Comparison of ENCODE assay signal across 1 cellular context in the genomic region with DNA sequence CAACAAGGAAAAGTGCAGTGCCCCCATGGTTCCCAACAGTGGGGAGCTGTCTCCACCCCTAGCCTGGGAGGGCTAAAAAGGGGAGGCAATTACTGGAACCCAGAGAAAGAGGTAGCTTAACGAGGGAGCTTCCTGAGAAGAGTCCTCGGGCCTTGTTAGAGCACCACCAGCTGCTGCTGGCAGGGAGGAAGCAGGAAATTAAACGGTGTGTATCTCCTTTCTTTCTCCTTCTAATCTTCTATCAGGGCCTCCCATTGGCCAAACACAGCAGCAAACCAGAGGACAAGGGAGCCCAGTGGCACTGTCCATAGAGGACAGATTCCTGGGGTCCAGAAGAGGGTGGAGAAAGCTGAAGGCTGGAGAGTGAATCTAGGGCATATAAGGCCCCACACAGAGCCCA.
TF ChIP-seq lines count a peak whose summit lies in the region.

No MANE protein-coding gene starts in this region.

TF ChIP-seq in GM23338, 12 proteins besides CTCF, POLR2A, EP300 and RAD21 (continued from another document):
- TF ChIP-seq, protein P1, sequence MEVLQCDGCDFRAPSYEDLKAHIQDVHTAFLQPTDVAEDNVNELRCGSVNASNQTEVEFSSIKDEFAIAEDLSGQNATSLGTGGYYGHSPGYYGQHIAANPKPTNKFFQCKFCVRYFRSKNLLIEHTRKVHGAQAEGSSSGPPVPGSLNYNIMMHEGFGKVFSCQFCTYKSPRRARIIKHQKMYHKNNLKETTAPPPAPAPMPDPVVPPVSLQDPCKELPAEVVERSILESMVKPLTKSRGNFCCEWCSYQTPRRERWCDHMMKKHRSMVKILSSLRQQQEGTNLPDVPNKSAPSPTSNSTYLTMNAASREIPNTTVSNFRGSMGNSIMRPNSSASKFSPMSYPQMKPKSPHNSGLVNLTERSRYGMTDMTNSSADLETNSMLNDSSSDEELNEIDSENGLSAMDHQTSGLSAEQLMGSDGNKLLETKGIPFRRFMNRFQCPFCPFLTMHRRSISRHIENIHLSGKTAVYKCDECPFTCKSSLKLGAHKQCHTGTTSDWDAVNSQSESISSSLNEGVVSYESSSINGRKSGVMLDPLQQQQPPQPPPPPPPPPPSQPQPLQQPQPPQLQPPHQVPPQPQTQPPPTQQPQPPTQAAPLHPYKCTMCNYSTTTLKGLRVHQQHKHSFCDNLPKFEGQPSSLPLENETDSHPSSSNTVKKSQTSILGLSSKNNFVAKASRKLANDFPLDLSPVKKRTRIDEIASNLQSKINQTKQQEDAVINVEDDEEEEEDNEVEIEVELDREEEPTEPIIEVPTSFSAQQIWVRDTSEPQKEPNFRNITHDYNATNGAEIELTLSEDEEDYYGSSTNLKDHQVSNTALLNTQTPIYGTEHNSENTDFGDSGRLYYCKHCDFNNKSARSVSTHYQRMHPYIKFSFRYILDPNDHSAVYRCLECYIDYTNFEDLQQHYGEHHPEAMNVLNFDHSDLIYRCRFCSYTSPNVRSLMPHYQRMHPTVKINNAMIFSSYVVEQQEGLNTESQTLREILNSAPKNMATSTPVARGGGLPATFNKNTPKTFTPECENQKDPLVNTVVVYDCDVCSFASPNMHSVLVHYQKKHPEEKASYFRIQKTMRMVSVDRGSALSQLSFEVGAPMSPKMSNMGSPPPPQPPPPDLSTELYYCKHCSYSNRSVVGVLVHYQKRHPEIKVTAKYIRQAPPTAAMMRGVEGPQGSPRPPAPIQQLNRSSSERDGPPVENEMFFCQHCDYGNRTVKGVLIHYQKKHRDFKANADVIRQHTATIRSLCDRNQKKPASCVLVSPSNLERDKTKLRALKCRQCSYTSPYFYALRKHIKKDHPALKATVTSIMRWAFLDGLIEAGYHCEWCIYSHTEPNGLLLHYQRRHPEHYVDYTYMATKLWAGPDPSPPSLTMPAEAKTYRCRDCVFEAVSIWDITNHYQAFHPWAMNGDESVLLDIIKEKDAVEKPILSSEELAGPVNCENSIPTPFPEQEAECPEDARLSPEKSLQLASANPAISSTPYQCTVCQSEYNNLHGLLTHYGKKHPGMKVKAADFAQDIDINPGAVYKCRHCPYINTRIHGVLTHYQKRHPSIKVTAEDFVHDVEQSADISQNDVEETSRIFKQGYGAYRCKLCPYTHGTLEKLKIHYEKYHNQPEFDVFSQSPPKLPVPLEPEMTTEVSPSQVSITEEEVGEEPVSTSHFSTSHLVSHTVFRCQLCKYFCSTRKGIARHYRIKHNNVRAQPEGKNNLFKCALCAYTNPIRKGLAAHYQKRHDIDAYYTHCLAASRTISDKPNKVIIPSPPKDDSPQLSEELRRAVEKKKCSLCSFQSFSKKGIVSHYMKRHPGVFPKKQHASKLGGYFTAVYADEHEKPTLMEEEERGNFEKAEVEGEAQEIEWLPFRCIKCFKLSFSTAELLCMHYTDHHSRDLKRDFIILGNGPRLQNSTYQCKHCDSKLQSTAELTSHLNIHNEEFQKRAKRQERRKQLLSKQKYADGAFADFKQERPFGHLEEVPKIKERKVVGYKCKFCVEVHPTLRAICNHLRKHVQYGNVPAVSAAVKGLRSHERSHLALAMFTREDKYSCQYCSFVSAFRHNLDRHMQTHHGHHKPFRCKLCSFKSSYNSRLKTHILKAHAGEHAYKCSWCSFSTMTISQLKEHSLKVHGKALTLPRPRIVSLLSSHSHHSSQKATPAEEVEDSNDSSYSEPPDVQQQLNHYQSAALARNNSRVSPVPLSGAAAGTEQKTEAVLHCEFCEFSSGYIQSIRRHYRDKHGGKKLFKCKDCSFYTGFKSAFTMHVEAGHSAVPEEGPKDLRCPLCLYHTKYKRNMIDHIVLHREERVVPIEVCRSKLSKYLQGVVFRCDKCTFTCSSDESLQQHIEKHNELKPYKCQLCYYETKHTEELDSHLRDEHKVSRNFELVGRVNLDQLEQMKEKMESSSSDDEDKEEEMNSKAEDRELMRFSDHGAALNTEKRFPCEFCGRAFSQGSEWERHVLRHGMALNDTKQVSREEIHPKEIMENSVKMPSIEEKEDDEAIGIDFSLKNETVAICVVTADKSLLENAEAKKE (CRISPR knock-in tag; IDR thresholded peaks at IDR 0.05): no peak
- TF ChIP-seq STAT1 (IDR thresholded peaks at IDR 0.05; ENCODE audit: unreplicated experiment): no peak
- no peak for TF ChIP-seq NANOG (IDR thresholded peaks at IDR 0.05; ENCODE audit: borderline replicate concordance)
- TF ChIP-seq JUNB (IDR thresholded peaks at IDR 0.05; ENCODE audit: unreplicated experiment): no peak
- TF ChIP-seq EZH2 (IDR thresholded peaks at IDR 0.05; ENCODE audit: low read depth, unreplicated experiment): no peak
- TF ChIP-seq, protein P2, sequence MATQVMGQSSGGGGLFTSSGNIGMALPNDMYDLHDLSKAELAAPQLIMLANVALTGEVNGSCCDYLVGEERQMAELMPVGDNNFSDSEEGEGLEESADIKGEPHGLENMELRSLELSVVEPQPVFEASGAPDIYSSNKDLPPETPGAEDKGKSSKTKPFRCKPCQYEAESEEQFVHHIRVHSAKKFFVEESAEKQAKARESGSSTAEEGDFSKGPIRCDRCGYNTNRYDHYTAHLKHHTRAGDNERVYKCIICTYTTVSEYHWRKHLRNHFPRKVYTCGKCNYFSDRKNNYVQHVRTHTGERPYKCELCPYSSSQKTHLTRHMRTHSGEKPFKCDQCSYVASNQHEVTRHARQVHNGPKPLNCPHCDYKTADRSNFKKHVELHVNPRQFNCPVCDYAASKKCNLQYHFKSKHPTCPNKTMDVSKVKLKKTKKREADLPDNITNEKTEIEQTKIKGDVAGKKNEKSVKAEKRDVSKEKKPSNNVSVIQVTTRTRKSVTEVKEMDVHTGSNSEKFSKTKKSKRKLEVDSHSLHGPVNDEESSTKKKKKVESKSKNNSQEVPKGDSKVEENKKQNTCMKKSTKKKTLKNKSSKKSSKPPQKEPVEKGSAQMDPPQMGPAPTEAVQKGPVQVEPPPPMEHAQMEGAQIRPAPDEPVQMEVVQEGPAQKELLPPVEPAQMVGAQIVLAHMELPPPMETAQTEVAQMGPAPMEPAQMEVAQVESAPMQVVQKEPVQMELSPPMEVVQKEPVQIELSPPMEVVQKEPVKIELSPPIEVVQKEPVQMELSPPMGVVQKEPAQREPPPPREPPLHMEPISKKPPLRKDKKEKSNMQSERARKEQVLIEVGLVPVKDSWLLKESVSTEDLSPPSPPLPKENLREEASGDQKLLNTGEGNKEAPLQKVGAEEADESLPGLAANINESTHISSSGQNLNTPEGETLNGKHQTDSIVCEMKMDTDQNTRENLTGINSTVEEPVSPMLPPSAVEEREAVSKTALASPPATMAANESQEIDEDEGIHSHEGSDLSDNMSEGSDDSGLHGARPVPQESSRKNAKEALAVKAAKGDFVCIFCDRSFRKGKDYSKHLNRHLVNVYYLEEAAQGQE (IDR thresholded peaks at IDR 0.05; ENCODE audit: unreplicated experiment): no peak
- TF ChIP-seq EZH2phosphoT487 (IDR thresholded peaks at IDR 0.05; ENCODE audit: unreplicated experiment): no peak
- TF ChIP-seq, protein P3, sequence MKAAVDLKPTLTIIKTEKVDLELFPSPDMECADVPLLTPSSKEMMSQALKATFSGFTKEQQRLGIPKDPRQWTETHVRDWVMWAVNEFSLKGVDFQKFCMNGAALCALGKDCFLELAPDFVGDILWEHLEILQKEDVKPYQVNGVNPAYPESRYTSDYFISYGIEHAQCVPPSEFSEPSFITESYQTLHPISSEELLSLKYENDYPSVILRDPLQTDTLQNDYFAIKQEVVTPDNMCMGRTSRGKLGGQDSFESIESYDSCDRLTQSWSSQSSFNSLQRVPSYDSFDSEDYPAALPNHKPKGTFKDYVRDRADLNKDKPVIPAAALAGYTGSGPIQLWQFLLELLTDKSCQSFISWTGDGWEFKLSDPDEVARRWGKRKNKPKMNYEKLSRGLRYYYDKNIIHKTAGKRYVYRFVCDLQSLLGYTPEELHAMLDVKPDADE (IDR thresholded peaks at IDR 0.05): no peak
- TF ChIP-seq POLR2AphosphoS5 (IDR thresholded peaks at IDR 0.05; ENCODE audit: low read depth): no peak
TF ChIP-seq in GM23338: peak in this region for 0.
